In genomic region chr3:194425399-194425798, GRCh38 we compare ENCODE assay signal across 32 cellular contexts. TPM values are rescaled to one million over a fixed set of nuclear protein-coding genes. Genes with fewer than 3 reads are reported as not detected.
"Had no signal": no experiment of that assay in that cellular context is flagged by ENCODE, and none has a peak within 500 bp of the region (broad histone marks: within the 10 kb centered on the region; RNA-seq: fewer than 3 reads in every experiment).

No MANE protein-coding gene starts in this region.

- H3K4me1 ChIP-seq: body of pancreas, colonic mucosa, foreskin keratinocyte, gastrocnemius medialis had no signal

- H3K9me3 ChIP-seq: body of pancreas, colonic mucosa, esophagus muscularis mucosa, gastrocnemius medialis, heart left ventricle had no signal

- H3K4me1 Mint-ChIP-seq: activated B cell treated with CpG ODN at 0.5 μM for 24 hours; activated T-helper 17 cell treated with anti-CD3 and anti-CD28 coated beads, Interleukin-2, amount 50 U/mL, for 72 hours; endodermal cell had no signal

- H3K27me3 Mint-ChIP-seq: activated B cell treated with CpG ODN at 0.5 μM for 24 hours; activated CD8-positive, alpha-beta T cell treated with anti-CD3 and anti-CD28 coated beads for 36 hours; activated naive CD8-positive, alpha-beta T cell; activated T-helper 17 cell treated with anti-CD3 and anti-CD28 coated beads, Interleukin-2, amount 50 U/mL, for 72 hours had no signal

- H3K27ac Mint-ChIP-seq: activated B cell treated with CpG ODN at 0.5 μM for 24 hours; activated CD8-positive, alpha-beta T cell treated with anti-CD3 and anti-CD28 coated beads for 36 hours; activated naive CD8-positive, alpha-beta T cell; activated T-helper 17 cell treated with anti-CD3 and anti-CD28 coated beads, Interleukin-2, amount 50 U/mL, for 72 hours; endodermal cell had no signal

- H3K4me3 ChIP-seq: body of pancreas, colonic mucosa, dorsolateral prefrontal cortex, esophagus muscularis mucosa, gastrocnemius medialis, heart left ventricle had no signal

- H3K4me3 Mint-ChIP-seq: activated B cell treated with CpG ODN at 0.5 μM for 24 hours; activated CD8-positive, alpha-beta T cell treated with anti-CD3 and anti-CD28 coated beads for 36 hours; activated naive CD8-positive, alpha-beta T cell; activated T-cell treated with anti-CD3 and anti-CD28 coated beads, Interleukin-2, amount 50 U/mL, for 4 hours; activated T-helper 17 cell treated with anti-CD3 and anti-CD28 coated beads, Interleukin-2, amount 50 U/mL, for 72 hours; endodermal cell had no signal

- H3K27me3 ChIP-seq: body of pancreas, colonic mucosa, dorsolateral prefrontal cortex, esophagus muscularis mucosa, foreskin keratinocyte, gastrocnemius medialis, heart left ventricle had no signal

- H3K27ac ChIP-seq: body of pancreas, colonic mucosa, dorsolateral prefrontal cortex, esophagus muscularis mucosa, foreskin keratinocyte, gastrocnemius medialis, heart left ventricle, VCaP had no signal

- H3K9me3 Mint-ChIP-seq: activated B cell treated with CpG ODN at 0.5 μM for 24 hours; activated CD8-positive, alpha-beta T cell treated with anti-CD3 and anti-CD28 coated beads for 36 hours; activated T-cell treated with anti-CD3 and anti-CD28 coated beads, Interleukin-2, amount 50 U/mL, for 4 hours; activated T-helper 17 cell treated with anti-CD3 and anti-CD28 coated beads, Interleukin-2, amount 50 U/mL, for 72 hours; endodermal cell had no signal

- ATAC-seq: activated CD4-positive, CD25-positive, alpha-beta regulatory T cell treated with anti-CD3 and anti-CD28 coated beads, Interleukin-2, amount 50 U/mL, for 24 hours; activated CD8-positive, alpha-beta T cell treated with anti-CD3 and anti-CD28 coated beads for 36 hours; activated T-cell treated with anti-CD3 and anti-CD28 coated beads, Interleukin-2, amount 50 U/mL, for 4 hours; activated T-helper 17 cell treated with anti-CD3 and anti-CD28 coated beads, Interleukin-2, amount 50 U/mL, for 72 hours; body of pancreas; foreskin keratinocyte; gastrocnemius medialis had no signal

- H3K36me3 ChIP-seq: colonic mucosa had no signal

- DNase-seq: activated B cell treated with CpG ODN at 0.5 μM for 24 hours; activated CD4-positive, alpha-beta T cell treated with anti-CD3 and anti-CD28 coated beads for 48 hours; activated CD4-positive, alpha-beta T cell treated with anti-CD3 and anti-CD28 coated beads, Interleukin-2, amount 50 U/mL, for 1 hour; activated CD4-positive, alpha-beta T cell treated with anti-CD3 and anti-CD28 coated beads, Interleukin-2, amount 50 U/mL, for 48 hours; activated CD8-positive, alpha-beta memory T cell treated with anti-CD3 and anti-CD28 coated beads for 24 hours; activated CD8-positive, alpha-beta T cell treated with anti-CD3 and anti-CD28 coated beads for 36 hours; activated effector memory CD4-positive, alpha-beta T cell treated with Interleukin-2 at 50 U/mL for 16 hours; activated gamma-delta T cell treated with Interleukin-2 at 50 U/mL for 16 hours; activated naive CD4-positive, alpha-beta T cell treated with anti-CD3 and anti-CD28 coated beads, Interleukin-2, amount 50 U/mL, for 16 hours; activated naive CD4-positive, alpha-beta T cell treated with Interleukin-2 at 50 U/mL for 16 hours; activated T-cell treated with anti-CD3 and anti-CD28 coated beads, Interleukin-2, amount 50 U/mL, for 4 hours; amniotic stem cell; anterior cingulate cortex; body of pancreas; central memory CD4-positive, alpha-beta T cell; cerebellar nuclear complex; colonic mucosa; dorsolateral prefrontal cortex; effector memory CD4-positive, alpha-beta T cell; endodermal cell; erythroblast; foreskin keratinocyte; gastrocnemius medialis; glutamatergic neuron; heart left ventricle; T-helper 1 cell; T-helper 2 cell had no signal

RNA-seq across cellular contexts. Expression of gene GP5, which starts 26.3 kb away (rescaled TPM):
- total RNA-seq: body of pancreas, foreskin keratinocyte had no signal
- polyA plus RNA-seq: foreskin keratinocyte had no signal

RNA-seq across cellular contexts. Expression of gene LRRC15, which starts 55.9 kb away (rescaled TPM):
- total RNA-seq: activated B cell treated with CpG ODN at 0.5 μM for 24 hours; activated CD8-positive, alpha-beta T cell treated with anti-CD3 and anti-CD28 coated beads for 36 hours; activated T-cell treated with anti-CD3 and anti-CD28 coated beads, Interleukin-2, amount 50 U/mL, for 4 hours; activated T-helper 17 cell treated with anti-CD3 and anti-CD28 coated beads, Interleukin-2, amount 50 U/mL, for 72 hours; foreskin keratinocyte had no signal
- polyA plus RNA-seq: foreskin keratinocyte had no signal
